13 cellular contexts compared by ENCODE assay signal in genomic region chr11:38937709-38938108, GRCh38.
DNase-seq lines count a peak whose midpoint lies in the region; ATAC-seq and TF ChIP-seq lines count a peak whose summit lies in the region.
"Had no signal": no experiment of that assay in that cellular context is flagged by ENCODE, and none has a peak within 500 bp of the region (broad histone marks: within the 10 kb centered on the region; RNA-seq: fewer than 3 reads in every experiment).

No MANE protein-coding gene starts in this region.

- H3K4ac ChIP-seq in mesenchymal stem cell (ENCODE audit: low read depth in 1 of 2, low read length in 2 of 2): no peak overlapping the region

- H4K91ac ChIP-seq in mesenchymal stem cell (ENCODE audit: low read length): no peak overlapping the region

- no peak overlapping the region for H2AK5ac ChIP-seq in mesenchymal stem cell (ENCODE audit: low read length, severe bottlenecking)

- no peak overlapping the region for H2BK15ac ChIP-seq in mesenchymal stem cell (ENCODE audit: low read depth, poor library complexity, severe bottlenecking)

- H3K9me3 ChIP-seq in RWPE2 (ENCODE audit: severe bottlenecking): no peaks in the 10 kb centered on the region
- peaks cover 4% of the 10 kb centered on the region for H3K9me3 ChIP-seq in mesenchymal stem cell (ENCODE audit: control insufficient read depth, low read length)
- peaks cover 0 to 7% of the 10 kb centered on the region in 2 donors for H3K9me3 ChIP-seq in left lung
- H3K9me3 ChIP-seq: A549, Caco-2 had no signal

- H3K27me3 ChIP-seq in RWPE2 (ENCODE audit: insufficient read depth, poor library complexity, severe bottlenecking): no peaks in the 10 kb centered on the region
- no peaks in the 10 kb centered on the region for H3K27me3 ChIP-seq in mesenchymal stem cell (ENCODE audit: control insufficient read depth in 1 of 2, insufficient read depth in 1 of 2, low read length in 2 of 2)
- no peaks in the 10 kb centered on the region for H3K27me3 ChIP-seq in left lung

- H2BK5ac ChIP-seq in mesenchymal stem cell (ENCODE audit: low read depth, low read length, poor library complexity, severe bottlenecking): no peak overlapping the region

- H4K8ac ChIP-seq in mesenchymal stem cell (ENCODE audit: low read length): no peak overlapping the region

- H3K79me1 ChIP-seq in mesenchymal stem cell (replicated peaks; ENCODE audit: low read length, poor library complexity, severe bottlenecking): no peaks in the 10 kb centered on the region

- H2BK120ac ChIP-seq in mesenchymal stem cell (ENCODE audit: low read depth, low read length): no peak overlapping the region

- no peaks in the 10 kb centered on the region for H3K4me1 ChIP-seq in RWPE2 (ENCODE audit: insufficient read depth, poor library complexity, severe bottlenecking)
- no peaks in the 10 kb centered on the region for H3K4me1 ChIP-seq in mesenchymal stem cell (ENCODE audit: control insufficient read depth, insufficient read depth, low read depth, low read length)
- H3K4me1 ChIP-seq in left lung: no peaks in the 10 kb centered on the region
- H3K4me1 ChIP-seq: A549, Caco-2 had no signal

- no peaks in the 10 kb centered on the region for H3K36me3 ChIP-seq in RWPE2 (ENCODE audit: low read depth)
- H3K36me3 ChIP-seq in mesenchymal stem cell (ENCODE audit: control insufficient read depth in 1 of 2, insufficient read depth in 2 of 2, low read depth in 1 of 2, low read length in 2 of 2): no peaks in the 10 kb centered on the region
- no peaks in the 10 kb centered on the region for H3K36me3 ChIP-seq in left lung

- no peak overlapping the region for H3K4me3 ChIP-seq in RWPE2 (ENCODE audit: severe bottlenecking)
- no peak overlapping the region for H3K4me3 ChIP-seq in mesenchymal stem cell (ENCODE audit: insufficient read depth in 1 of 2, low read depth in 1 of 2, low read length in 2 of 2)
- H3K4me3 ChIP-seq in left lung: no peak overlapping the region
- H3K4me3 ChIP-seq: A549 had no signal

- H3K9ac ChIP-seq in mesenchymal stem cell (ENCODE audit: low read length): no peak overlapping the region

- TF ChIP-seq CTCF in RWPE2 (IDR thresholded peaks at IDR 0.05; ENCODE audit: poor library complexity, severe bottlenecking) (no peak), left lung (IDR thresholded peaks at IDR 0.05) (no peak)

- H3K14ac ChIP-seq in mesenchymal stem cell (ENCODE audit: low read length in 2 of 2): no peak overlapping the region

- intact Hi-C loops in left lung (cut with DNase I): no loop called here

- WGBS in mesenchymal stem cell: 33% methylated on average over 1 of the region's 2 CpGs

- no peak overlapping the region for H3K4me2 ChIP-seq in mesenchymal stem cell (ENCODE audit: low read length, poor library complexity, severe bottlenecking)
- H3K4me2 ChIP-seq: A549 had no signal

- H2BK12ac ChIP-seq in mesenchymal stem cell (ENCODE audit: low read length in 2 of 2): no peak overlapping the region

- H3K27ac ChIP-seq in RWPE2 (ENCODE audit: poor library complexity, severe bottlenecking) (no peak overlapping the region), mesenchymal stem cell (ENCODE audit: low read length, poor library complexity, severe bottlenecking) (no peak overlapping the region), left lung (no peak overlapping the region)
- H3K27ac ChIP-seq: A549 had no signal

- DNase-seq in A172 (ENCODE audit: low spot score) (peak; percentile 20), EL (peak; percentile 3), LoVo (ENCODE audit: low spot score) (peak; percentile 4), RWPE2 (ENCODE audit: low spot score) (no peak), mesenchymal stem cell (no peak), left lung (no peak)
- no peak for DNase-seq in stimulated activated CD4-positive, alpha-beta T cell treated with anti-CD3 and anti-CD28 coated beads, Interleukin-2, amount 100 ng/mL, for 48 hours
- DNase-seq: Caco-2; CD8-positive, alpha-beta memory T cell; DND-41; IMR-90 had no signal

- H2AFZ ChIP-seq in mesenchymal stem cell (ENCODE audit: low read depth, low read length): no peak overlapping the region

- no peak overlapping the region for H3K18ac ChIP-seq in mesenchymal stem cell (ENCODE audit: low read depth in 1 of 2, low read length in 2 of 2)

- ATAC-seq in RWPE2 (ENCODE audit: low read depth) (peak; percentile 70; the same call in 2 of the 3 replicates), left lung (no peak)
- ATAC-seq: A549, HCT116 had no signal

- H3K23ac ChIP-seq in mesenchymal stem cell (ENCODE audit: low read length in 2 of 2): no peak overlapping the region

Comparison
In these comparisons a context has a peak if more than half of its experiments do, and no peak if none do; other contexts are left out.
1. DNase-seq: peak in A172 (single experiment), EL (single experiment) and LoVo (single experiment); none in RWPE2 (single experiment), mesenchymal stem cell (single experiment), left lung (0 of 2) and stimulated activated CD4-positive, alpha-beta T cell treated with anti-CD3 and anti-CD28 coated beads, Interleukin-2, amount 100 ng/mL, for 48 hours (0 of 2).